In genomic region chr17:57256708-57257112, GRCh38 we compare ENCODE assay signal across 8 cellular contexts. TPM values are rescaled to one million over a fixed set of nuclear protein-coding genes. Genes with fewer than 3 reads are reported as not detected.
DNase-seq lines count a peak whose midpoint lies in the region; TF ChIP-seq lines count a peak whose summit lies in the region.

No MANE protein-coding gene starts in this region.

- H3K27me3 ChIP-seq in HL-60 (ENCODE audit: insufficient read depth, poor library complexity, severe bottlenecking) = no peaks in the 10 kb centered on the region
- no peaks in the 10 kb centered on the region for H3K27me3 ChIP-seq in WERI-Rb-1 (ENCODE audit: insufficient read depth, low read depth, severe bottlenecking)
- H3K27me3 ChIP-seq in ectodermal cell (ENCODE audit: control insufficient read depth, insufficient read depth, low read length, poor library complexity, severe bottlenecking) = peaks cover 10% of the 10 kb centered on the region
- no peaks in the 10 kb centered on the region for H3K27me3 ChIP-seq in suprapubic skin

- no peak for TF ChIP-seq CTCF in HL-60 (IDR thresholded peaks at IDR 0.05; ENCODE audit: insufficient read depth, low read length)
- TF ChIP-seq CTCF in WERI-Rb-1 (IDR thresholded peaks at IDR 0.05; ENCODE audit: low read depth, low read length) = no peak
- no peak for TF ChIP-seq CTCF in suprapubic skin (IDR thresholded peaks at IDR 0.05)

- H3K27ac ChIP-seq in HL-60 (replicated peaks) (peak overlapping the region; percentile 52), WERI-Rb-1 (peak overlapping the region; percentile 75), ectodermal cell (ENCODE audit: insufficient read depth, low read depth, low read length, poor library complexity, severe bottlenecking) (no peak overlapping the region), mesodermal cell (ENCODE audit: low read depth, low read length, severe bottlenecking) (no peak overlapping the region), suprapubic skin (peak overlapping the region; percentile 87)

- peaks cover 20% of the 10 kb centered on the region for H3K4me1 ChIP-seq in ectodermal cell (ENCODE audit: control insufficient read depth, insufficient read depth, low read length)
- peaks cover 26% of the 10 kb centered on the region for H3K4me1 ChIP-seq in mesodermal cell (ENCODE audit: control insufficient read depth, insufficient read depth, low read length, poor library complexity, severe bottlenecking)
- H3K4me1 ChIP-seq in suprapubic skin = peaks cover 32% of the 10 kb centered on the region

- peak overlapping the region; percentile 69 for H3K4me3 ChIP-seq in HL-60 (replicated peaks; ENCODE audit: insufficient read depth, low read length)
- peak overlapping the region; percentile 94 for H3K4me3 ChIP-seq in WERI-Rb-1 (ENCODE audit: low read depth, low read length)
- H3K4me3 ChIP-seq in ectodermal cell (ENCODE audit: insufficient read depth, low read depth, low read length) = peak overlapping the region; percentile 69
- peak overlapping the region; percentile 97 for H3K4me3 ChIP-seq in mesodermal cell (ENCODE audit: extremely low read depth, insufficient read depth, low read length, poor library complexity, severe bottlenecking)
- peak overlapping the region; percentile 95 for H3K4me3 ChIP-seq in suprapubic skin

- 0% methylated on average over 33 to 36 of the region's 36 CpGs for WGBS in ectodermal cell, 2 experiments
- 0 to 2% methylated on average over 9 to 12 of the region's 36 CpGs for WGBS in mesodermal cell (ENCODE audit: insufficient coverage in 2 of 2), 2 experiments
- 0% methylated on average over 11 of the region's 36 CpGs for WGBS in suprapubic skin

- H3K9me3 ChIP-seq in WERI-Rb-1 (ENCODE audit: severe bottlenecking) (no peaks in the 10 kb centered on the region), ectodermal cell (ENCODE audit: control insufficient read depth, low read length) (peaks cover 2% of the 10 kb centered on the region), mesodermal cell (ENCODE audit: control insufficient read depth, low read length) (no peaks in the 10 kb centered on the region), suprapubic skin (no peaks in the 10 kb centered on the region)

- peaks cover 37% of the 10 kb centered on the region for H3K36me3 ChIP-seq in WERI-Rb-1
- no peaks in the 10 kb centered on the region for H3K36me3 ChIP-seq in ectodermal cell (ENCODE audit: control insufficient read depth, insufficient read depth, low read length)
- H3K36me3 ChIP-seq in mesodermal cell (ENCODE audit: control insufficient read depth, insufficient read depth, low read length) = peaks cover 29% of the 10 kb centered on the region
- H3K36me3 ChIP-seq in suprapubic skin = no peaks in the 10 kb centered on the region

- DNase-seq in NCI-H1092 treated with DMSO at 0.1 percent for 48 hours (lab: John Stamatoyannopoulos, UW) (peak; percentile 54), NCI-H1092 (lab: John Stamatoyannopoulos, UW) (no peak), HL-60 (ENCODE audit: low read depth in 1 of 2, low spot score in 1 of 2) (peak in 1 of 2 experiments; percentile 14), WERI-Rb-1 (peak; percentile 36), suprapubic skin (ENCODE audit: low spot score in 2 of 2) (peak in 1 of 2 donors; percentile 73), D341Med (ENCODE audit: low spot score) (no peak)

- no peak for TF ChIP-seq POLR2A in suprapubic skin (IDR thresholded peaks at IDR 0.05)

- TF ChIP-seq EP300 in suprapubic skin (IDR thresholded peaks at IDR 0.05) = no peak

RNA-seq across cellular contexts. Expression of gene MSI2, which starts 0.4 kb away (rescaled TPM):
- 111 TPM for polyA plus RNA-seq in ectodermal cell (2013, experiment 1 of 4)
- polyA plus RNA-seq in ectodermal cell (2013, experiment 2 of 4) = 131 TPM
- polyA plus RNA-seq in ectodermal cell (2013, experiment 3 of 4) = 65.3 TPM
- 74.6 TPM for polyA plus RNA-seq in ectodermal cell (2013, experiment 4 of 4)
- polyA plus RNA-seq in mesodermal cell (2013, experiment 1 of 2) = 58.1 TPM
- polyA plus RNA-seq in mesodermal cell (2013, experiment 2 of 2) = 55.9 TPM
- 10 to 100 TPM; 19.7 to 35.8 (median 22.4) TPM for total RNA-seq in suprapubic skin

Comparison
In these comparisons a context has a peak if more than half of its experiments do, and no peak if none do; other contexts are left out.
1. DNase-seq: peak in NCI-H1092 treated with DMSO at 0.1 percent for 48 hours (single experiment) and WERI-Rb-1 (single experiment); none in NCI-H1092 (single experiment) and D341Med (single experiment).
2. H3K27ac ChIP-seq: peak in HL-60 (single experiment), WERI-Rb-1 (single experiment) and suprapubic skin (single experiment); none in ectodermal cell (single experiment) and mesodermal cell (single experiment).
3. Peak in every context shown above with its lines, with median percentiles within 50 percentile points of each other: H3K4me3 ChIP-seq.